ENCODE assay signal across 20 cellular contexts in genomic region chr3:112667599-112667998, GRCh38. TPM values are rescaled to one million over a fixed set of nuclear protein-coding genes. Genes with fewer than 3 reads are reported as not detected.
DNase-seq lines count a peak whose midpoint lies in the region; ATAC-seq, FAIRE-seq and TF ChIP-seq lines count a peak whose summit lies in the region.
"Had no signal": no experiment of that assay in that cellular context is flagged by ENCODE, and none has a peak within 500 bp of the region (broad histone marks: within the 10 kb centered on the region; RNA-seq: fewer than 3 reads in every experiment).

No MANE protein-coding gene starts in this region.

- no peak overlapping the region for H3K56ac ChIP-seq in IMR-90 (ENCODE audit: extremely low read depth, insufficient read depth, low read length)

- H3K4me3 Mint-ChIP-seq in CD4-positive, CD25-positive, alpha-beta regulatory T cell: no peak overlapping the region
- no peak overlapping the region for H3K4me3 Mint-ChIP-seq in central memory CD8-positive, alpha-beta T cell
- peak overlapping the region in 1 of 7 donors; percentile 29 for H3K4me3 Mint-ChIP-seq in CD8-positive, alpha-beta memory T cell
- H3K4me3 Mint-ChIP-seq: H9, HFFc6 had no signal

- 0 out of 2 replicates have a peak overlapping the region, but pooled peaks have one; percentile 2 for H3K4ac ChIP-seq in IMR-90 (ENCODE audit: low read depth, low read length)

- no peak overlapping the region for H2BK5ac ChIP-seq in IMR-90 (ENCODE audit: low read depth, low read length, poor library complexity, severe bottlenecking)

- no peaks in the 10 kb centered on the region for H3K79me1 ChIP-seq in IMR-90 (ENCODE audit: low read depth in 1 of 2, low read length in 2 of 2)

- peak overlapping the region; percentile 13; the same call in 1 of the 2 replicates for H3K18ac ChIP-seq in IMR-90 (ENCODE audit: low read depth, low read length)

- TF ChIP-seq RAD21 in IMR-90 (IDR thresholded peaks at IDR 0.05; ENCODE audit: low read length): no peak

- peak; percentile 32 to 52 for ATAC-seq in activated CD4-positive, CD25-positive, alpha-beta regulatory T cell treated with anti-CD3 and anti-CD28 coated beads, Interleukin-2, amount 50 U/mL, for 24 hours
- ATAC-seq in CD4-positive, CD25-positive, alpha-beta regulatory T cell (ENCODE audit: low read depth in 2 of 2): no peak
- no peak for ATAC-seq in IMR-90 (ENCODE audit: low read depth)
- no peak for ATAC-seq in central memory CD8-positive, alpha-beta T cell (replicated peaks; ENCODE audit: extremely low read depth, poor library complexity, severe bottlenecking)
- ATAC-seq: GM12878, HepG2 had no signal

- no peak for TF ChIP-seq POLR2A in IMR-90 (IDR thresholded peaks at IDR 0.05; ENCODE audit: low read depth, low read length)
- no peak for TF ChIP-seq POLR2A in GM12891 (IDR thresholded peaks at IDR 0.05; ENCODE audit: low read depth, low read length)

- no peaks in the 10 kb centered on the region for H3K9me3 ChIP-seq in CD4-positive, CD25-positive, alpha-beta regulatory T cell (ENCODE audit: control insufficient read depth in 2 of 2, low read length in 2 of 2)
- H3K9me3 ChIP-seq in IMR-90 (ENCODE audit: control insufficient read depth, insufficient read depth, low read length): no peaks in the 10 kb centered on the region
- no peaks in the 10 kb centered on the region for H3K9me3 ChIP-seq in CD8-positive, alpha-beta memory T cell (ENCODE audit: low read length)
- H3K9me3 ChIP-seq: BLaER1 had no signal

- H2BK20ac ChIP-seq in IMR-90 (ENCODE audit: low read depth, low read length): peak overlapping the region; percentile 40; the same call in 1 of the 2 replicates

- H3K36me3 Mint-ChIP-seq in CD4-positive, CD25-positive, alpha-beta regulatory T cell: no peaks in the 10 kb centered on the region
- peaks cover 1% of the 10 kb centered on the region for H3K36me3 Mint-ChIP-seq in central memory CD8-positive, alpha-beta T cell (ENCODE audit: insufficient read depth)
- peaks cover 0 to 8% (median 0%) of the 10 kb centered on the region in 3 donors for H3K36me3 Mint-ChIP-seq in CD8-positive, alpha-beta memory T cell

- no peaks in the 10 kb centered on the region for H3K36me3 ChIP-seq in CD4-positive, CD25-positive, alpha-beta regulatory T cell (ENCODE audit: control insufficient read depth, insufficient read depth, low read length)
- H3K36me3 ChIP-seq in IMR-90 (ENCODE audit: control insufficient read depth, insufficient read depth, low read length): no peaks in the 10 kb centered on the region
- H3K36me3 ChIP-seq in CD8-positive, alpha-beta memory T cell (ENCODE audit: insufficient read depth, low read length): no peaks in the 10 kb centered on the region
- H3K36me3 ChIP-seq: BLaER1 had no signal

- H4K91ac ChIP-seq in IMR-90 (ENCODE audit: insufficient read depth, low read depth, low read length): no peak overlapping the region

- no peak overlapping the region for H2AK9ac ChIP-seq in IMR-90 (replicated peaks; ENCODE audit: low read depth, low read length, poor library complexity)

- H3K4me1 Mint-ChIP-seq in CD4-positive, CD25-positive, alpha-beta regulatory T cell: peaks cover 5 to 36% (median 22%) of the 10 kb centered on the region in 4 donors
- peaks cover 40% of the 10 kb centered on the region for H3K4me1 Mint-ChIP-seq in central memory CD8-positive, alpha-beta T cell
- peaks cover 37 to 50% (median 44%) of the 10 kb centered on the region in 3 donors for H3K4me1 Mint-ChIP-seq in CD8-positive, alpha-beta memory T cell

- H3K27me3 Mint-ChIP-seq in CD4-positive, CD25-positive, alpha-beta regulatory T cell: peaks cover 5% of the 10 kb centered on the region
- H3K27me3 Mint-ChIP-seq in central memory CD8-positive, alpha-beta T cell: no peaks in the 10 kb centered on the region
- H3K27me3 Mint-ChIP-seq in CD8-positive, alpha-beta memory T cell: no peaks in the 10 kb centered on the region

- H3K9me3 Mint-ChIP-seq in CD4-positive, CD25-positive, alpha-beta regulatory T cell: peaks cover 0 to 4% (median 0%) of the 10 kb centered on the region in 7 donors
- H3K9me3 Mint-ChIP-seq in central memory CD8-positive, alpha-beta T cell: no peaks in the 10 kb centered on the region
- no peaks in the 10 kb centered on the region for H3K9me3 Mint-ChIP-seq in CD8-positive, alpha-beta memory T cell

- in situ Hi-C loops in IMR-90 (cut with MboI; ENCODE audit: low sequenced_read_pairs): no loop called here

- no peak overlapping the region for H3K14ac ChIP-seq in IMR-90 (replicated peaks; ENCODE audit: low read depth, low read length)

- H3K4me1 ChIP-seq in CD4-positive, CD25-positive, alpha-beta regulatory T cell (ENCODE audit: control insufficient read depth, insufficient read depth, low read length, poor library complexity, severe bottlenecking): peaks cover 12% of the 10 kb centered on the region
- H3K4me1 ChIP-seq in IMR-90 (ENCODE audit: control insufficient read depth, insufficient read depth, low read length): peaks cover 10% of the 10 kb centered on the region
- H3K4me1 ChIP-seq in CD8-positive, alpha-beta memory T cell (ENCODE audit: insufficient read depth, low read length): peaks cover 29% of the 10 kb centered on the region

- no peak for DNase-seq in activated CD4-positive, CD25-positive, alpha-beta regulatory T cell treated with anti-CD3 and anti-CD28 coated beads, Interleukin-2, amount 50 U/mL, for 72 hours
- no peak for DNase-seq in CD4-positive, CD25-positive, alpha-beta regulatory T cell
- DNase-seq in IMR-90 (no peak), GM12891 (ENCODE audit: insufficient read length, low spot score) (no peak), NCI-H510A (lab: John Stamatoyannopoulos, UW) (no peak)
- DNase-seq in central memory CD8-positive, alpha-beta T cell (ENCODE audit: low spot score in 2 of 2): no peak
- no peak for DNase-seq in CD8-positive, alpha-beta memory T cell
- DNase-seq: 8988T, AML-193, Calu3, DMS 273 treated with DMSO at 0.1 percent for 48 hours, DMS79, GOT3, H9, HFFc6 had no signal

- BruUV-seq in IMR-90 (replicated peaks; lab: Mats Ljungman, UMichigan): no TSS peak

- H2AK5ac ChIP-seq in IMR-90 (ENCODE audit: low read depth, low read length): no peak overlapping the region

- no peak overlapping the region; the same call in 2 of the 3 replicates for H2BK15ac ChIP-seq in IMR-90 (ENCODE audit: low read depth, low read length)

- H3K23ac ChIP-seq in IMR-90 (ENCODE audit: low read depth, low read length): no peak overlapping the region

- H3K4me3 ChIP-seq in CD4-positive, CD25-positive, alpha-beta regulatory T cell (ENCODE audit: low read depth, low read length): no peak overlapping the region
- no peak overlapping the region for H3K4me3 ChIP-seq in IMR-90 (ENCODE audit: insufficient read depth, low read depth, low read length)
- H3K4me3 ChIP-seq in CD8-positive, alpha-beta memory T cell (ENCODE audit: low read length): no peak overlapping the region
- H3K4me3 ChIP-seq: BLaER1, GM12878 had no signal

- H4K5ac ChIP-seq in IMR-90 (ENCODE audit: low read depth, low read length): no peak overlapping the region

- WGBS in IMR-90 (ENCODE audit: extremely low coverage in 2 of 2, insufficient read length in 1 of 2), 2 experiments: no CpG with 5 or more reads among the region's 4 CpGs

- H4K8ac ChIP-seq in IMR-90 (ENCODE audit: low read depth in 2 of 2, low read length in 2 of 2): no peak overlapping the region

- POLR2A ChIA-PET in IMR-90 (lab: Charles Lee; ENCODE audit: unreplicated experiment): no interaction called here
- POLR2A ChIA-PET in CD8-positive, alpha-beta memory T cell (lab: Charles Lee): no interaction called here

- CTCF ChIA-PET in IMR-90 (lab: Yijun Ruan, JAX): no interaction called here
- CTCF ChIA-PET in CD8-positive, alpha-beta memory T cell (lab: Charles Lee): interaction anchor here (1.3 kb wide), 1 partner anchor 25 kb away, joined by 5 read pairs; no protein-coding TSS in a partner anchor

- H2BK120ac ChIP-seq in IMR-90 (ENCODE audit: low read depth, low read length): no peak overlapping the region; the same call in 1 of the 2 replicates

- 0 out of 2 replicates have a peak, but pooled peaks cover 1% of the 10 kb centered on the region for H3K9me1 ChIP-seq in IMR-90 (ENCODE audit: insufficient read depth, low read length)

- intact Hi-C loops in IMR-90 (cut with micrococcal nuclease): no loop called here

- H2AFZ ChIP-seq in IMR-90 (replicated peaks; ENCODE audit: low read length, poor library complexity): no peak overlapping the region

- dilution Hi-C loops in IMR-90 (cut with HindIII; ENCODE audit: low sequenced_read_pairs, unreplicated experiment): no loop called here

- TF ChIP-seq CTCF in IMR-90 (conservative IDR thresholded peaks at IDR 0.05; ENCODE audit: low read depth, low read length): no peak

- no peak overlapping the region for H3K4me2 ChIP-seq in IMR-90 (ENCODE audit: low read depth, low read length)
- H3K4me2 ChIP-seq: BLaER1 had no signal

- no peak overlapping the region for H3K9ac ChIP-seq in IMR-90 (ENCODE audit: low read depth, low read length)
- H3K9ac ChIP-seq: BLaER1 had no signal

- H4K20me1 ChIP-seq in IMR-90 (ENCODE audit: insufficient read depth, low read length): no peaks in the 10 kb centered on the region
- H4K20me1 ChIP-seq: BLaER1 had no signal

- FAIRE-seq in GM12891 (lab: Jason Lieb, UNC): no peak
- FAIRE-seq: GM12878, HepG2, HTR-8/SVneo had no signal

- peak overlapping the region in 2 of 3 donors; percentile 21 to 78 for H3K27ac Mint-ChIP-seq in CD4-positive, CD25-positive, alpha-beta regulatory T cell
- peak overlapping the region; percentile 5 for H3K27ac Mint-ChIP-seq in central memory CD8-positive, alpha-beta T cell (ENCODE audit: low read depth)
- H3K27ac Mint-ChIP-seq in CD8-positive, alpha-beta memory T cell: peak overlapping the region in 3 of 8 donors; percentile 0 to 62 (median 27)
- H3K27ac Mint-ChIP-seq: H9, HFFc6 had no signal

- no peaks in the 10 kb centered on the region for H3K27me3 ChIP-seq in CD4-positive, CD25-positive, alpha-beta regulatory T cell (ENCODE audit: control insufficient read depth, insufficient read depth, low read length)
- H3K27me3 ChIP-seq in IMR-90 (ENCODE audit: control insufficient read depth, insufficient read depth, low read length): no peaks in the 10 kb centered on the region
- H3K27me3 ChIP-seq in CD8-positive, alpha-beta memory T cell (ENCODE audit: insufficient read depth, low read length, poor library complexity, severe bottlenecking): no peaks in the 10 kb centered on the region
- H3K27me3 ChIP-seq: BLaER1 had no signal

- no peak overlapping the region for H3K27ac ChIP-seq in CD4-positive, CD25-positive, alpha-beta regulatory T cell (ENCODE audit: insufficient read depth, low read length, poor library complexity, severe bottlenecking)
- no peak overlapping the region for H3K27ac ChIP-seq in IMR-90 (ENCODE audit: insufficient read depth, low read length)
- no peak overlapping the region for H3K27ac ChIP-seq in CD8-positive, alpha-beta memory T cell (ENCODE audit: low read depth, low read length)
- H3K27ac ChIP-seq: BLaER1 had no signal

RNA-seq across cellular contexts. Expression of gene CCDC80, which starts 26.7 kb away (rescaled TPM):
- not detected for total RNA-seq in CD4-positive, CD25-positive, alpha-beta regulatory T cell
- under 1 TPM in 3 of 4 donors, not detected in 1; 0.05 to 0.10 (median 0.07) TPM for polyA plus RNA-seq in CD4-positive, CD25-positive, alpha-beta regulatory T cell
- total RNA-seq in IMR-90 (2012; rRNA removed): 387 and 406 TPM in 2 replicates
- 356 and 418 TPM in 2 replicates for polyA plus RNA-seq in IMR-90 (2012; rRNA removed)
- polyA plus RNA-seq in IMR-90 (2012; cell fraction: cytosol; rRNA removed): 155 and 190 TPM in 2 replicates
- 44.6 and 106 TPM in 2 replicates for polyA plus RNA-seq in IMR-90 (2012; cell fraction: nucleus; rRNA removed; ENCODE audit: low replicate concordance)
- 0.39 TPM for polyA plus RNA-seq in GM12891 (2012; ENCODE audit: low read depth, missing spikeins)
- not detected for total RNA-seq in CD8-positive, alpha-beta memory T cell
- 0.02 TPM for polyA plus RNA-seq in CD8-positive, alpha-beta memory T cell
- total RNA-seq: HepG2 had no signal
- polyA plus RNA-seq: HepG2 had no signal

Comparison
In these comparisons a context has a peak if more than half of its experiments do, and no peak if none do; other contexts are left out.
1. ATAC-seq: peak in activated CD4-positive, CD25-positive, alpha-beta regulatory T cell treated with anti-CD3 and anti-CD28 coated beads, Interleukin-2, amount 50 U/mL, for 24 hours (2 of 2); none in CD4-positive, CD25-positive, alpha-beta regulatory T cell (0 of 2), IMR-90 (single experiment) and central memory CD8-positive, alpha-beta T cell (single experiment).
2. RNA of gene CCDC80, which starts 26.7 kb away (total RNA-seq): 387 to 406 TPM in IMR-90; not detected in CD8-positive, alpha-beta memory T cell and not detected in CD4-positive, CD25-positive, alpha-beta regulatory T cell (single experiment); every median in the first group is over 100 times any median in the second.